Comparison of ENCODE assay signal across 18 cellular contexts in the genomic region with DNA sequence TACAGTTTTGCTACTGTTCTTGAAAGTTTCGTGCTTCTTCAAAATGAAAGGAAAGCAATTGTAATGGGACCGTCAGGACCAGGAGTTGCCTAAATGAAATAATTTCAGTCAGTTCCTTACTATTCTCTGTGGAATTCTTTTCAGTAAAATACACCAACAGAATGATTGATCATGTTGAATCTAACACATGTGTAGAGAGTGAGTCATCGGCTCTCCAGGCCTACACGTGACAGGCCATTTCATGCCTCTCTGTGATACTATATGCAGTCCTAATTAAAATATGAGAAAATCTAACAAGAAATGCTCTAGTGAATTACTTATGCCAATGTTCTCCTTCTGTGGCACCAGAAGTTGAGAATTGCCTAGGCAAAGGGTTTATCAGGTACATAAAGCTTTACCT.
"Had no signal": no experiment of that assay in that cellular context is flagged by ENCODE, and none has a peak within 500 bp of the region (broad histone marks: within the 10 kb centered on the region; RNA-seq: fewer than 3 reads in every experiment).

No MANE protein-coding gene starts in this region.

- H3K4me1 Mint-ChIP-seq: activated CD4-positive, alpha-beta memory T cell treated with anti-CD3 and anti-CD28 coated beads, Interleukin-2, amount 10 ng/mL, durations not matched to agents 7 days and 5 days; activated CD4-positive, alpha-beta T cell treated with anti-CD3 and anti-CD28 coated beads for 36 hours; activated naive CD4-positive, alpha-beta T cell treated with anti-CD3 and anti-CD28 coated beads, Interleukin-2, amount 10 ng/mL, durations not matched to agents 7 days and 5 days; neural crest cell; stimulated activated naive CD8-positive, alpha-beta T cell treated with anti-CD3 and anti-CD28 coated beads, Interleukin-15, amount 100 ng/mL, for 72 hours had no signal

- H3K9me3 ChIP-seq: adrenal gland, body of pancreas, colonic mucosa, gastrocnemius medialis, heart right ventricle, lower lobe of right lung, testis, upper lobe of right lung had no signal

- H3K36me3 Mint-ChIP-seq: activated naive CD4-positive, alpha-beta T cell treated with anti-CD3 and anti-CD28 coated beads, Interleukin-2, amount 10 ng/mL, durations not matched to agents 7 days and 5 days had no signal

- H3K4me3 ChIP-seq: adrenal gland, body of pancreas, colonic mucosa, gastrocnemius medialis, heart right ventricle, lower lobe of right lung, spleen, testis, upper lobe of right lung had no signal

- H3K4me3 Mint-ChIP-seq: activated CD4-positive, alpha-beta memory T cell treated with anti-CD3 and anti-CD28 coated beads, Interleukin-2, amount 10 ng/mL, durations not matched to agents 7 days and 5 days; activated CD4-positive, alpha-beta T cell treated with anti-CD3 and anti-CD28 coated beads for 36 hours; activated naive CD4-positive, alpha-beta T cell treated with anti-CD3 and anti-CD28 coated beads, Interleukin-2, amount 10 ng/mL, durations not matched to agents 7 days and 5 days; activated T-cell treated with anti-CD3 and anti-CD28 coated beads, Interleukin-2, amount 50 U/mL, for 24 hours; neural crest cell; stimulated activated naive CD8-positive, alpha-beta T cell treated with anti-CD3 and anti-CD28 coated beads, Interleukin-15, amount 100 ng/mL, for 72 hours; T-helper 1 cell treated with Interleukin-12 subunit alpha and Interleukin-12 subunit beta and Interleukin-4 antibody, amounts not matched to agents 30 μg/mL and 1 μg/mL, for 36 hours had no signal

- H3K4me1 ChIP-seq: adrenal gland, body of pancreas, colonic mucosa, gastrocnemius medialis, heart right ventricle, lower lobe of right lung, spleen, testis, upper lobe of right lung had no signal

- H3K27ac ChIP-seq: adrenal gland, body of pancreas, colonic mucosa, gastrocnemius medialis, heart right ventricle, lower lobe of right lung, spleen, testis, upper lobe of right lung had no signal

- H3K27me3 Mint-ChIP-seq: activated CD4-positive, alpha-beta memory T cell treated with anti-CD3 and anti-CD28 coated beads, Interleukin-2, amount 10 ng/mL, durations not matched to agents 7 days and 5 days; activated CD4-positive, alpha-beta T cell treated with anti-CD3 and anti-CD28 coated beads for 36 hours; activated naive CD4-positive, alpha-beta T cell treated with anti-CD3 and anti-CD28 coated beads, Interleukin-2, amount 10 ng/mL, durations not matched to agents 7 days and 5 days; activated T-cell treated with anti-CD3 and anti-CD28 coated beads, Interleukin-2, amount 50 U/mL, for 24 hours; stimulated activated naive CD8-positive, alpha-beta T cell treated with anti-CD3 and anti-CD28 coated beads, Interleukin-15, amount 100 ng/mL, for 72 hours had no signal

- DNase-seq: activated CD4-positive, alpha-beta memory T cell treated with anti-CD3 and anti-CD28 coated beads, Interleukin-2, amount 10 ng/mL, durations not matched to agents 7 days and 5 days; activated CD4-positive, alpha-beta T cell treated with anti-CD3 and anti-CD28 coated beads for 36 hours; activated naive CD4-positive, alpha-beta T cell treated with anti-CD3 and anti-CD28 coated beads, Interleukin-2, amount 10 ng/mL, durations not matched to agents 7 days and 5 days; activated T-cell treated with anti-CD3 and anti-CD28 coated beads, Interleukin-2, amount 50 U/mL, for 24 hours; adrenal gland; body of pancreas; caudate nucleus; colonic mucosa; gastrocnemius medialis; heart right ventricle; left cardiac atrium; lower lobe of right lung; spleen; stimulated activated naive CD8-positive, alpha-beta T cell treated with anti-CD3 and anti-CD28 coated beads, Interleukin-15, amount 100 ng/mL, for 72 hours; testis; upper lobe of right lung had no signal

- H3K36me3 ChIP-seq: adrenal gland, colonic mucosa, gastrocnemius medialis, heart right ventricle, lower lobe of right lung, spleen, upper lobe of right lung had no signal

- H3K27me3 ChIP-seq: adrenal gland, body of pancreas, colonic mucosa, gastrocnemius medialis, spleen, testis, upper lobe of right lung had no signal

- H3K27ac Mint-ChIP-seq: activated CD4-positive, alpha-beta memory T cell treated with anti-CD3 and anti-CD28 coated beads, Interleukin-2, amount 10 ng/mL, durations not matched to agents 7 days and 5 days; activated CD4-positive, alpha-beta T cell treated with anti-CD3 and anti-CD28 coated beads for 36 hours; activated naive CD4-positive, alpha-beta T cell treated with anti-CD3 and anti-CD28 coated beads, Interleukin-2, amount 10 ng/mL, durations not matched to agents 7 days and 5 days; activated T-cell treated with anti-CD3 and anti-CD28 coated beads, Interleukin-2, amount 50 U/mL, for 24 hours; stimulated activated naive CD8-positive, alpha-beta T cell treated with anti-CD3 and anti-CD28 coated beads, Interleukin-15, amount 100 ng/mL, for 72 hours; T-helper 1 cell treated with Interleukin-12 subunit alpha and Interleukin-12 subunit beta and Interleukin-4 antibody, amounts not matched to agents 30 μg/mL and 1 μg/mL, for 36 hours had no signal
